Comparison of ENCODE assay signal across 8 cellular contexts in genomic region chr14:21557084-21557901, GRCh38. TPM values are rescaled to one million over a fixed set of nuclear protein-coding genes. Genes with fewer than 3 reads are reported as not detected.
A peak's percentile ranks its signal among the peaks of the same experiment; 100 is the strongest.
DNase-seq lines count a peak whose midpoint lies in the region; ATAC-seq, FAIRE-seq and TF ChIP-seq lines count a peak whose summit lies in the region.

No MANE protein-coding gene starts in this region.

- peak overlapping the region; percentile 69 for H3K4me2 ChIP-seq in trophoblast cell (ENCODE audit: low read length)

- H4K12ac ChIP-seq in trophoblast cell (ENCODE audit: low read depth, low read length): peak overlapping the region; percentile 36

- no peak for FAIRE-seq in GM12891 (lab: Jason Lieb, UNC)
- no peak for FAIRE-seq in GM12892 (lab: Jason Lieb, UNC)

- H3K79me2 ChIP-seq in trophoblast cell (ENCODE audit: control insufficient read depth, insufficient read depth, low read length, poor library complexity): no peaks in the 10 kb centered on the region

- no peak overlapping the region for H2BK120ac ChIP-seq in trophoblast cell (ENCODE audit: insufficient read depth, low read length, poor library complexity)

- H3K79me1 ChIP-seq in trophoblast cell (ENCODE audit: low read length): no peaks in the 10 kb centered on the region

- no peaks in the 10 kb centered on the region for H3K36me3 ChIP-seq in adrenal gland (replicated peaks in 1 of 2)
- no peaks in the 10 kb centered on the region for H3K36me3 ChIP-seq in heart left ventricle
- no peaks in the 10 kb centered on the region for H3K36me3 ChIP-seq in trophoblast cell (ENCODE audit: control insufficient read depth in 1 of 2, insufficient read depth in 2 of 2, low read length in 2 of 2)
- H3K36me3 ChIP-seq in tibial nerve: no peaks in the 10 kb centered on the region

- H3K9ac ChIP-seq in trophoblast cell (ENCODE audit: low read length): peak overlapping the region; percentile 48

- 6 to 9% (median 8%) methylated on average over 11 of the region's 11 CpGs for WGBS in adrenal gland, 4 donors
- 13 to 17% (median 14%) methylated on average over 11 of the region's 11 CpGs for whole genome bisulfite sequencing in heart left ventricle, 4 donors
- WGBS in trophoblast cell (ENCODE audit: extremely low coverage, insufficient coverage, insufficient read length): no CpG with 5 or more reads among the region's 11 CpGs
- 8 to 12% methylated on average over 11 of the region's 11 CpGs for WGBS in tibial nerve, 2 donors

- H3K27me3 ChIP-seq in adrenal gland (no peaks in the 10 kb centered on the region), heart left ventricle (no peaks in the 10 kb centered on the region), trophoblast cell (ENCODE audit: insufficient read depth, low read length) (no peaks in the 10 kb centered on the region), tibial nerve (no peaks in the 10 kb centered on the region)

- H3K23ac ChIP-seq in trophoblast cell (ENCODE audit: low read length): no peak overlapping the region

- intact Hi-C loops in adrenal gland (cut with DNase I) (loop anchor here (5.0 to 10.0 kb wide), 2 partner anchors 60 to 62 kb away; no protein-coding TSS in a partner anchor), heart left ventricle (cut with DNase I) (loop anchor here in 9 of 10 donors (1.0 to 10.0 kb wide), 11 partner anchors 45 to 120 kb away; partner anchors contain the start of genes CHD8 (in 4 of the 9), METTL3 (in 2 of the 9), RAB2B (in 1 of the 9) and TOX4 (in 1 of the 9))

- peak in 1 of 2 donors; percentile 13 for TF ChIP-seq EP300 in tibial nerve (IDR thresholded peaks at IDR 0.05)

- no peak overlapping the region for H2BK12ac ChIP-seq in trophoblast cell (ENCODE audit: low read length)

- H3K9me3 ChIP-seq in adrenal gland (replicated peaks in 1 of 3): no peaks in the 10 kb centered on the region
- H3K9me3 ChIP-seq in heart left ventricle: no peaks in the 10 kb centered on the region
- no peaks in the 10 kb centered on the region for H3K9me3 ChIP-seq in trophoblast cell (ENCODE audit: insufficient read depth, low read depth, low read length)
- no peaks in the 10 kb centered on the region for H3K9me3 ChIP-seq in tibial nerve

- no peak overlapping the region for H3K4ac ChIP-seq in trophoblast cell (ENCODE audit: low read depth, low read length)

- H3K27ac ChIP-seq in adrenal gland: peak overlapping the region in 3 of 5 donors; percentile 10 to 74 (median 52)
- H3K27ac ChIP-seq in heart left ventricle: peak overlapping the region in 7 of 12 donors; percentile 8 to 79 (median 30)
- H3K27ac ChIP-seq in trophoblast cell (ENCODE audit: low read depth, low read length): no peak overlapping the region
- peak overlapping the region; percentile 17 to 75 (median 54) for H3K27ac ChIP-seq in tibial nerve

- peak overlapping the region; percentile 79 for H2AFZ ChIP-seq in trophoblast cell (ENCODE audit: insufficient read depth, low read length, poor library complexity)

- H2BK5ac ChIP-seq in trophoblast cell (ENCODE audit: low read depth, low read length, poor library complexity): no peak overlapping the region

- no peak overlapping the region for H4K8ac ChIP-seq in trophoblast cell (ENCODE audit: low read depth, low read length)

- H2AK5ac ChIP-seq in trophoblast cell (ENCODE audit: low read length): no peak overlapping the region

- peak; percentile 65 to 87 (median 74) for ATAC-seq in heart left ventricle

- TF ChIP-seq CTCF in adrenal gland (IDR thresholded peaks at IDR 0.05): peak; percentile 69 to 92 (median 72)
- TF ChIP-seq CTCF in heart left ventricle (IDR thresholded peaks at IDR 0.05): peak; percentile 60 to 83 (median 74)
- TF ChIP-seq CTCF in tibial nerve (IDR thresholded peaks at IDR 0.05): peak; percentile 59 to 82 (median 65)

- DNase-seq in GM12891 (ENCODE audit: insufficient read length, low spot score): peak; percentile 31
- DNase-seq in NCI-H128 (lab: John Stamatoyannopoulos, UW; ENCODE audit: unreplicated experiment): peak; percentile 90
- DNase-seq in SW 1271 (lab: John Stamatoyannopoulos, UW): peak; percentile 26 to 88
- DNase-seq in adrenal gland: peak; percentile 74 to 92 (median 78)
- peak in 4 of 5 donors; percentile 50 to 71 (median 62) for DNase-seq in heart left ventricle
- DNase-seq in trophoblast cell: peak; percentile 93 to 99
- DNase-seq in tibial nerve (ENCODE audit: low spot score in 2 of 2): peak; percentile 65 to 98
- DNase-seq in GM12892 (ENCODE audit: insufficient read length): no peak

- peak overlapping the region in 1 of 4 donors; percentile 41 for H3K4me3 ChIP-seq in adrenal gland
- H3K4me3 ChIP-seq in heart left ventricle: peak overlapping the region in 10 of 12 donors; percentile 23 to 50 (median 38)
- no peak overlapping the region for H3K4me3 ChIP-seq in trophoblast cell (ENCODE audit: low read depth, low read length)
- H3K4me3 ChIP-seq in tibial nerve: peak overlapping the region in 3 of 4 donors; percentile 17 to 39 (median 28)

- H3K4me1 ChIP-seq in adrenal gland (replicated peaks in 1 of 2) (peaks cover 0 to 14% of the 10 kb centered on the region in 2 donors), heart left ventricle (peaks cover 0 to 18% (median 0%) of the 10 kb centered on the region in 12 donors), trophoblast cell (ENCODE audit: control insufficient read depth in 1 of 2, insufficient read depth in 2 of 2, low read length in 2 of 2) (no peaks in the 10 kb centered on the region), tibial nerve (peaks cover 0 to 19% (median 2%) of the 10 kb centered on the region in 4 donors)

- peak overlapping the region; percentile 4 for H4K91ac ChIP-seq in trophoblast cell (ENCODE audit: low read depth, low read length)

- H3K14ac ChIP-seq in trophoblast cell (ENCODE audit: low read length): no peak overlapping the region

- TF ChIP-seq POLR2A in GM12891 (IDR thresholded peaks at IDR 0.05; ENCODE audit: low read depth, low read length) (no peak), adrenal gland (IDR thresholded peaks at IDR 0.05) (no peak), heart left ventricle (IDR thresholded peaks at IDR 0.05) (no peak), tibial nerve (IDR thresholded peaks at IDR 0.05) (no peak), GM12892 (IDR thresholded peaks at IDR 0.05; ENCODE audit: low read depth, low read length) (no peak)

- no peak overlapping the region for H3K18ac ChIP-seq in trophoblast cell (ENCODE audit: low read length)

TF ChIP-seq in GM12891, 5 proteins besides CTCF, POLR2A, EP300 and RAD21:
- TF ChIP-seq SPI1 (IDR thresholded peaks at IDR 0.05; ENCODE audit: low read depth, low read length): no peak
- TF ChIP-seq PAX5 (IDR thresholded peaks at IDR 0.05; ENCODE audit: insufficient read depth, low read length, severe bottlenecking): no peak
- TF ChIP-seq TAF1 (IDR thresholded peaks at IDR 0.05; ENCODE audit: low read depth, low read length): no peak
- TF ChIP-seq POU2F2 (IDR thresholded peaks at IDR 0.05; ENCODE audit: low read depth, low read length): no peak
- TF ChIP-seq POLR2AphosphoS5 (IDR thresholded peaks at IDR 0.05; ENCODE audit: low read depth, low read length): no peak
TF ChIP-seq in GM12891: peak in this region for 0.

RNA-seq across cellular contexts. Expression of gene OR10G3, which starts 22.6 kb away (rescaled TPM):
- not detected for polyA plus RNA-seq in GM12891 (2012; ENCODE audit: low read depth, missing spikeins)
- total RNA-seq in adrenal gland (not detected), heart left ventricle (under 1 TPM in 1 of 9 donors, not detected in 8; 0.18 TPM), tibial nerve (under 1 TPM in 1 of 4 donors, not detected in 3; 0.44 TPM)
- polyA plus RNA-seq in adrenal gland (not detected), heart left ventricle (not detected)
- not detected in 2 replicates for polyA plus RNA-seq in trophoblast cell (2013)
- polyA plus RNA-seq in GM12892 (2012; ENCODE audit: missing spikeins): not detected

RNA-seq across cellular contexts. Expression of gene SALL2, which starts 31.1 kb away (rescaled TPM):
- polyA plus RNA-seq in GM12891 (2012; ENCODE audit: low read depth, missing spikeins): 4.5 TPM
- total RNA-seq in adrenal gland (10 to 100 TPM in 4 of 8 donors, 1 to 10 TPM in 4; 5.3 to 20.6 (median 8.7) TPM), heart left ventricle (1 to 10 TPM; 2.5 to 9.4 (median 3.9) TPM), tibial nerve (10 to 100 TPM in 2 of 4 donors, 1 to 10 TPM in 2; 8.5 to 11.7 (median 9.3) TPM)
- polyA plus RNA-seq in adrenal gland (1 to 10 TPM; 3.2 to 6.9 (median 6.4) TPM), heart left ventricle (1 to 10 TPM; 1.4 to 1.8 TPM)
- polyA plus RNA-seq in trophoblast cell (2013): 10.9 and 11.6 TPM in 2 replicates
- polyA plus RNA-seq in GM12892 (2012; ENCODE audit: missing spikeins): 1.2 TPM

RNA-seq across cellular contexts. Expression of gene METTL3, which starts 46.2 kb away (rescaled TPM):
- polyA plus RNA-seq in GM12891 (2012; ENCODE audit: low read depth, missing spikeins): 52.0 TPM
- total RNA-seq in adrenal gland: 10 to 100 TPM; 30.2 to 60.2 (median 45.6) TPM
- 10 to 100 TPM; 34.4 to 75.5 (median 55.5) TPM for polyA plus RNA-seq in adrenal gland
- total RNA-seq in heart left ventricle: 10 to 100 TPM; 21.0 to 37.0 (median 25.2) TPM
- polyA plus RNA-seq in heart left ventricle: 10 to 100 TPM; 25.8 to 26.8 TPM
- polyA plus RNA-seq in trophoblast cell (2013): 33.6 and 35.2 TPM in 2 replicates
- 10 to 100 TPM; 45.3 to 65.4 (median 58.6) TPM for total RNA-seq in tibial nerve
- 56.1 TPM for polyA plus RNA-seq in GM12892 (2012; ENCODE audit: missing spikeins)
